Comparison of ENCODE assay signal across 35 cellular contexts in the genomic region with DNA sequence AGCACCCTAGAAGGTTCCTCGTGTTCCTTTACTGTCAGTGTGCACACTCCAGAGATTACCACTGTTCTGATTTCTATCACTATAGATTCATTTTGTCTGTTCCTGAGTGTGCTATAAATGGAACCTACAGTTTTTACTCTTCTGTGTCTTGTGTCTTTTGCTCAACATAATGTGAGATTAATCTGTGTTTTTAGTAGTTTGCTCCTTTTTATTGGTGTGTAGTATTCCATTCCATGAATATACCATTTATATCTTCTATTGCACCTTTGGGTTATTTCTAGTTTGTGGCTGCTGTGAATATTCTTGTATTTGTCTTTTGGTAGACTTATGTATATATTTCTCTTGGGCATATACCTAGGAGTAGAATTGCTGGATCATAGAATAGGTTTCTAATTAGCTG.
"Had no signal": no experiment of that assay in that cellular context is flagged by ENCODE, and none has a peak within 500 bp of the region (broad histone marks: within the 10 kb centered on the region; RNA-seq: fewer than 3 reads in every experiment).

No MANE protein-coding gene starts in this region.

- H3K4me3 ChIP-seq: MG63 had no signal

- H3K27me3 ChIP-seq: MG63 had no signal

- DNase-seq: Karpas-422, Kasumi-1, MG63, MM.1S, MV-4-11, NCI-H1048, NCI-H1092, NCI-H1092 treated with DMSO at 0.1 percent for 48 hours, NCI-H1105, NCI-H1105 treated with DMSO at 0.1 percent for 48 hours, NCI-H1417, NCI-H1417 treated with DMSO at 0.1 percent for 48 hours, NCI-H1436, NCI-H1436 treated with DMSO at 0.1 percent for 48 hours, NCI-H146, NCI-H1694, NCI-H1694 treated with DMSO at 0.1 percent for 48 hours, NCI-H187, NCI-H187 treated with DMSO at 0.1 percent for 48 hours, NCI-H1930, NCI-H2029, NCI-H2029 treated with DMSO at 0.1 percent for 48 hours, NCI-H2081, NCI-H2081 treated with DMSO at 0.1 percent for 48 hours, NCI-H2107, NCI-H2171, NCI-H2171 treated with DMSO at 0.1 percent for 48 hours, NCI-H2227 treated with DMSO at 0.1 percent for 48 hours, NCI-H226, NCI-H345, NCI-H446, NCI-H446 treated with DMSO at 0.1 percent for 48 hours, NCI-H510A, NCI-H510A treated with DMSO at 0.1 percent for 48 hours, NCI-H524 had no signal

- H3K9me3 ChIP-seq: MG63 had no signal
